ENCODE assay signal across 13 cellular contexts in genomic region chr17:48294193-48294909, GRCh38.
DNase-seq lines count a peak whose midpoint lies in the region; ATAC-seq and TF ChIP-seq lines count a peak whose summit lies in the region.
"Had no signal": no experiment of that assay in that cellular context is flagged by ENCODE, and none has a peak within 500 bp of the region (broad histone marks: within the 10 kb centered on the region; RNA-seq: fewer than 3 reads in every experiment).

No MANE protein-coding gene starts in this region.

- DNase-seq in NCI-H146 treated with DMSO at 0.1 percent for 48 hours (lab: John Stamatoyannopoulos, UW; ENCODE audit: unreplicated experiment): peak; percentile 60
- no peak for DNase-seq in NCI-H146 (lab: John Stamatoyannopoulos, UW)
- DNase-seq in activated CD8-positive, alpha-beta T cell treated with anti-CD3 and anti-CD28 coated beads, Interleukin-2, amount 10 ng/mL, durations not matched to agents 7 days and 5 days: no peak
- no peak for DNase-seq in naive thymus-derived CD4-positive, alpha-beta T cell
- no peak for DNase-seq in GM13976 (ENCODE audit: low spot score)
- DNase-seq in NOMO-1 treated with dmso at 0.1 percent for 144 hours (lab: John Stamatoyannopoulos, UW; ENCODE audit: unreplicated experiment): no peak
- DNase-seq: activated CD4-positive, alpha-beta T cell treated with anti-CD3 and anti-CD28 coated beads for 1 hour; colonic mucosa; NCI-H187; NCI-H82 had no signal

- no peak for TF ChIP-seq EP300 in gastroesophageal sphincter (IDR thresholded peaks at IDR 0.05)

- H3K27ac Mint-ChIP-seq in activated CD8-positive, alpha-beta T cell treated with anti-CD3 and anti-CD28 coated beads, Interleukin-2, amount 10 ng/mL, durations not matched to agents 7 days and 5 days: peak overlapping the region; percentile 90
- H3K27ac Mint-ChIP-seq in naive thymus-derived CD4-positive, alpha-beta T cell: peak overlapping the region in 6 of 9 donors; percentile 67 to 95 (median 83)

- TF ChIP-seq CTCF in Loucy (conservative IDR thresholded peaks at IDR 0.05; ENCODE audit: low read length) (no peak), GM13976 (IDR thresholded peaks at IDR 0.05; ENCODE audit: borderline replicate concordance, control extremely low read depth, extremely low read depth, insufficient read depth, missing control alignments) (no peak), gastroesophageal sphincter (IDR thresholded peaks at IDR 0.05) (no peak)

- H3K4me3 Mint-ChIP-seq in activated CD8-positive, alpha-beta T cell treated with anti-CD3 and anti-CD28 coated beads, Interleukin-2, amount 10 ng/mL, durations not matched to agents 7 days and 5 days: peak overlapping the region; percentile 75
- H3K4me3 Mint-ChIP-seq in naive thymus-derived CD4-positive, alpha-beta T cell: peak overlapping the region in 8 of 10 donors; percentile 68 to 88 (median 78)

- H3K4me1 Mint-ChIP-seq in activated CD8-positive, alpha-beta T cell treated with anti-CD3 and anti-CD28 coated beads, Interleukin-2, amount 10 ng/mL, durations not matched to agents 7 days and 5 days (ENCODE audit: low read depth): peaks cover 29% of the 10 kb centered on the region
- H3K4me1 Mint-ChIP-seq in naive thymus-derived CD4-positive, alpha-beta T cell: peaks cover 31 to 74% (median 67%) of the 10 kb centered on the region in 7 donors

- TF ChIP-seq POLR2A in gastroesophageal sphincter (IDR thresholded peaks at IDR 0.05): no peak

- peak overlapping the region; percentile 70 for H2AFZ ChIP-seq in Loucy (ENCODE audit: low read length)

- intact Hi-C loops in naive thymus-derived CD4-positive, alpha-beta T cell (cut with micrococcal nuclease): loop anchor here in 1 of 2 donors (2.0 kb wide), 1 partner anchor 14 kb away; no protein-coding TSS in a partner anchor

- H3K27me3 ChIP-seq in Loucy (ENCODE audit: insufficient read depth, low read length, poor library complexity, severe bottlenecking): no peaks in the 10 kb centered on the region
- no peaks in the 10 kb centered on the region for H3K27me3 ChIP-seq in naive thymus-derived CD4-positive, alpha-beta T cell (ENCODE audit: control insufficient read depth in 2 of 2, insufficient read depth in 2 of 2, low read length in 2 of 2)
- peaks cover 83% of the 10 kb centered on the region for H3K27me3 ChIP-seq in gastroesophageal sphincter
- H3K27me3 ChIP-seq: colonic mucosa had no signal

- H3K27me3 Mint-ChIP-seq in activated CD8-positive, alpha-beta T cell treated with anti-CD3 and anti-CD28 coated beads, Interleukin-2, amount 10 ng/mL, durations not matched to agents 7 days and 5 days (ENCODE audit: low read depth): no peaks in the 10 kb centered on the region
- no peaks in the 10 kb centered on the region for H3K27me3 Mint-ChIP-seq in naive thymus-derived CD4-positive, alpha-beta T cell

- no peaks in the 10 kb centered on the region for H3F3A ChIP-seq in Loucy (ENCODE audit: low read depth)

- H3K27ac ChIP-seq in naive thymus-derived CD4-positive, alpha-beta T cell (ENCODE audit: low read depth, low read length): peak overlapping the region; percentile 37
- no peak overlapping the region for H3K27ac ChIP-seq in gastroesophageal sphincter
- H3K27ac ChIP-seq: colonic mucosa, tibial nerve had no signal

- H3K9ac ChIP-seq in Loucy (ENCODE audit: low read depth, low read length, poor library complexity, severe bottlenecking): peak overlapping the region; percentile 53

- in situ Hi-C loops in GM13976 (cut with MboI; ENCODE audit: low sequenced_read_pairs, unreplicated experiment): no loop called here

- H3K36me3 ChIP-seq in Loucy (ENCODE audit: insufficient read depth, low read length) (no peaks in the 10 kb centered on the region), gastroesophageal sphincter (no peaks in the 10 kb centered on the region)
- H3K36me3 ChIP-seq in naive thymus-derived CD4-positive, alpha-beta T cell (ENCODE audit: control insufficient read depth in 2 of 3, insufficient read depth in 3 of 3, low read length in 3 of 3): no peaks in the 10 kb centered on the region
- H3K36me3 ChIP-seq: colonic mucosa, tibial nerve had no signal

- no peaks in the 10 kb centered on the region for H3K9me3 Mint-ChIP-seq in activated CD8-positive, alpha-beta T cell treated with anti-CD3 and anti-CD28 coated beads, Interleukin-2, amount 10 ng/mL, durations not matched to agents 7 days and 5 days (ENCODE audit: insufficient read depth)
- no peaks in the 10 kb centered on the region for H3K9me3 Mint-ChIP-seq in naive thymus-derived CD4-positive, alpha-beta T cell

- 0 out of 2 replicates have a peak, but pooled peaks cover 8% of the 10 kb centered on the region for H3K79me2 ChIP-seq in Loucy (ENCODE audit: insufficient read depth, low read length)

- H3K4me1 ChIP-seq in Loucy (ENCODE audit: insufficient read depth, low read length, poor library complexity, severe bottlenecking) (peaks cover 28% of the 10 kb centered on the region), gastroesophageal sphincter (no peaks in the 10 kb centered on the region)
- H3K4me1 ChIP-seq in naive thymus-derived CD4-positive, alpha-beta T cell (ENCODE audit: control insufficient read depth in 2 of 2, insufficient read depth in 2 of 2, low read length in 2 of 2): peaks cover 16 to 43% of the 10 kb centered on the region in 2 donors
- H3K4me1 ChIP-seq: colonic mucosa had no signal

- WGBS in gastroesophageal sphincter (ENCODE audit: low coverage in 1 of 2), 2 donors: 49 to 54% methylated on average over 5 to 11 of the region's 11 CpGs

- no peak for ATAC-seq in activated CD8-positive, alpha-beta T cell treated with anti-CD3 and anti-CD28 coated beads, Interleukin-2, amount 10 ng/mL, durations not matched to agents 7 days and 5 days
- no peak for ATAC-seq in naive thymus-derived CD4-positive, alpha-beta T cell
- no peak for ATAC-seq in gastroesophageal sphincter

- H3K9me2 ChIP-seq in Loucy (replicated peaks; ENCODE audit: low read depth, low read length): no peaks in the 10 kb centered on the region

- no peaks in the 10 kb centered on the region for H4K20me1 ChIP-seq in Loucy (ENCODE audit: insufficient read depth, low read length, poor library complexity, severe bottlenecking)

- CTCF ChIA-PET in activated CD8-positive, alpha-beta T cell treated with anti-CD3 and anti-CD28 coated beads, Interleukin-2, amount 10 ng/mL, durations not matched to agents 7 days and 5 days (lab: Charles Lee): interaction anchor here (0.7 to 2.7 kb wide), 12 partner anchors 10 to 299 kb away, joined by 3 to 16 read pairs (median 6); partner anchors contain the start of gene HOXB5
- CTCF ChIA-PET in naive thymus-derived CD4-positive, alpha-beta T cell (lab: Charles Lee): interaction anchor here (1.4 to 1.9 kb wide), 2 partner anchors 14 to 215 kb away, joined by 3 to 8 read pairs; no protein-coding TSS in a partner anchor

- H3K36me3 Mint-ChIP-seq in activated CD8-positive, alpha-beta T cell treated with anti-CD3 and anti-CD28 coated beads, Interleukin-2, amount 10 ng/mL, durations not matched to agents 7 days and 5 days (ENCODE audit: low read depth): peaks cover 19% of the 10 kb centered on the region
- H3K36me3 Mint-ChIP-seq in naive thymus-derived CD4-positive, alpha-beta T cell: peaks cover 0 to 15% (median 6%) of the 10 kb centered on the region in 5 donors

- H3K9me3 ChIP-seq in Loucy (ENCODE audit: insufficient read depth, low read depth, low read length): no peaks in the 10 kb centered on the region
- H3K9me3 ChIP-seq in naive thymus-derived CD4-positive, alpha-beta T cell (ENCODE audit: control insufficient read depth in 2 of 3, low read length in 3 of 3): no peaks in the 10 kb centered on the region
- no peaks in the 10 kb centered on the region for H3K9me3 ChIP-seq in gastroesophageal sphincter
- H3K9me3 ChIP-seq: colonic mucosa, tibial nerve had no signal

- POLR2A ChIA-PET in activated CD8-positive, alpha-beta T cell treated with anti-CD3 and anti-CD28 coated beads, Interleukin-2, amount 10 ng/mL, durations not matched to agents 7 days and 5 days (lab: Charles Lee): interaction anchor here (0.7 to 1.2 kb wide), 2 partner anchors 14 to 30 kb away, joined by 3 read pairs; no protein-coding TSS in a partner anchor
- POLR2A ChIA-PET in naive thymus-derived CD4-positive, alpha-beta T cell (lab: Charles Lee): no interaction called here

- H3K4me3 ChIP-seq in Loucy (ENCODE audit: low read length, poor library complexity, severe bottlenecking) (peak overlapping the region; percentile 67), gastroesophageal sphincter (no peak overlapping the region)
- H3K4me3 ChIP-seq in naive thymus-derived CD4-positive, alpha-beta T cell (ENCODE audit: low read length): no peak overlapping the region
- H3K4me3 ChIP-seq: colonic mucosa had no signal

- H3K4me2 ChIP-seq in Loucy (ENCODE audit: low read depth, low read length, poor library complexity, severe bottlenecking): peak overlapping the region; percentile 85
